1 cellular context compared by ENCODE assay signal in genomic region chr7:47525066-47525623, GRCh38.
TF ChIP-seq lines count a peak whose summit lies in the region.

No MANE protein-coding gene starts in this region.

TF ChIP-seq in IMR-90, 13 proteins besides CTCF, POLR2A, EP300 and RAD21 (continued from another document):
- TF ChIP-seq USF2 (IDR thresholded peaks at IDR 0.05; ENCODE audit: low read depth, low read length): no peak
- no peak for TF ChIP-seq CEBPB (IDR thresholded peaks at IDR 0.05; ENCODE audit: low read depth, low read length)
- no peak for TF ChIP-seq RCOR1 (IDR thresholded peaks at IDR 0.05; ENCODE audit: insufficient replicate concordance, low read length)
- no peak for TF ChIP-seq MAFK (IDR thresholded peaks at IDR 0.05; ENCODE audit: low read depth, low read length)
- TF ChIP-seq SMC3 (IDR thresholded peaks at IDR 0.05; ENCODE audit: low read depth, low read length): no peak
- TF ChIP-seq MAZ (IDR thresholded peaks at IDR 0.05; ENCODE audit: borderline replicate concordance, low read depth, low read length): no peak
- no peak for TF ChIP-seq BHLHE40 (IDR thresholded peaks at IDR 0.05; ENCODE audit: low read depth, low read length)
- TF ChIP-seq, protein P1, sequence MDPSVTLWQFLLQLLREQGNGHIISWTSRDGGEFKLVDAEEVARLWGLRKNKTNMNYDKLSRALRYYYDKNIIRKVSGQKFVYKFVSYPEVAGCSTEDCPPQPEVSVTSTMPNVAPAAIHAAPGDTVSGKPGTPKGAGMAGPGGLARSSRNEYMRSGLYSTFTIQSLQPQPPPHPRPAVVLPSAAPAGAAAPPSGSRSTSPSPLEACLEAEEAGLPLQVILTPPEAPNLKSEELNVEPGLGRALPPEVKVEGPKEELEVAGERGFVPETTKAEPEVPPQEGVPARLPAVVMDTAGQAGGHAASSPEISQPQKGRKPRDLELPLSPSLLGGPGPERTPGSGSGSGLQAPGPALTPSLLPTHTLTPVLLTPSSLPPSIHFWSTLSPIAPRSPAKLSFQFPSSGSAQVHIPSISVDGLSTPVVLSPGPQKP (IDR thresholded peaks at IDR 0.05; ENCODE audit: borderline replicate concordance, low read depth, low read length): no peak
- no peak for TF ChIP-seq NFE2L2 (IDR thresholded peaks at IDR 0.05; ENCODE audit: low read depth, low read length)
- no peak for TF ChIP-seq RFX5 (IDR thresholded peaks at IDR 0.05; ENCODE audit: low read depth, low read length)
- TF ChIP-seq FOS (IDR thresholded peaks at IDR 0.05; ENCODE audit: low read depth, low read length): no peak
TF ChIP-seq in IMR-90: peak in this region for 0.
